Comparison of ENCODE assay signal across 9 cellular contexts in the genomic region with DNA sequence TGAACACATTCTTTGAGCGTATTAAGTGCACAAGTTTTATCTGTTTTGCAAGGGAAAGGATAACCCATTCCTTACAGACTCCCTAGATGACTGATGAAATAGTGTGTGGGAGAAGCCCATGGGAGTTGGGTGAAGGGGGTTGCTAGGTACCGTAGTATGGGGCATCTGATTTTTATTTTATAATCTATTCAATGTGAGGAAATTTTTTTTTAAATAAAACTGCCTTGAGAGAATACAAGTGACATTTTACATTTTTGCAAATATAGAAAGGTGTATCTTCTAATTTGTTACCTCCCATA.
DNase-seq lines count a peak whose midpoint lies in the region; ATAC-seq, FAIRE-seq and TF ChIP-seq lines count a peak whose summit lies in the region.
"Had no signal": no experiment of that assay in that cellular context is flagged by ENCODE, and none has a peak within 500 bp of the region (broad histone marks: within the 10 kb centered on the region; RNA-seq: fewer than 3 reads in every experiment).

No MANE protein-coding gene starts in this region.

- H4K20me1 ChIP-seq in DND-41 (ENCODE audit: insufficient read depth, low read length) (peaks cover 21% of the 10 kb centered on the region; the same call in 1 of the 2 replicates), OCI-LY3 (ENCODE audit: insufficient read depth, low read length) (peaks cover 55% of the 10 kb centered on the region)

- peaks cover 65% of the 10 kb centered on the region for H3K79me2 ChIP-seq in DND-41 (ENCODE audit: insufficient read depth, low read length)
- H3K79me2 ChIP-seq in OCI-LY3 (ENCODE audit: low read length): peaks cover 65% of the 10 kb centered on the region

- peaks cover 12% of the 10 kb centered on the region for H3K36me3 Mint-ChIP-seq in effector memory CD8-positive, alpha-beta T cell (ENCODE audit: insufficient read depth)

- H2AFZ ChIP-seq in DND-41 (ENCODE audit: low read depth, low read length): no peak overlapping the region
- H2AFZ ChIP-seq in OCI-LY3 (ENCODE audit: low read depth, low read length): no peak overlapping the region
- H2AFZ ChIP-seq in neuron (ENCODE audit: low read depth, low read length): no peak overlapping the region

- TF ChIP-seq CTCF in DND-41 (IDR thresholded peaks at IDR 0.05; ENCODE audit: borderline replicate concordance, extremely low read depth, low read length, poor library complexity, severe bottlenecking) (no peak), OCI-LY3 (IDR thresholded peaks at IDR 0.05; ENCODE audit: low read depth, low read length) (no peak)

- no peaks in the 10 kb centered on the region for H3K9me3 Mint-ChIP-seq in effector memory CD8-positive, alpha-beta T cell

- H3K9me3 ChIP-seq in DND-41 (ENCODE audit: insufficient read depth, low read length, severe bottlenecking) (no peaks in the 10 kb centered on the region), OCI-LY3 (ENCODE audit: insufficient read depth, low read length) (no peaks in the 10 kb centered on the region), neuron (ENCODE audit: low read length) (no peaks in the 10 kb centered on the region)

- no peaks in the 10 kb centered on the region for H3K27me3 ChIP-seq in DND-41 (ENCODE audit: insufficient read depth, low read length, poor library complexity)
- no peaks in the 10 kb centered on the region for H3K27me3 ChIP-seq in OCI-LY3 (ENCODE audit: low read depth, low read length)
- no peaks in the 10 kb centered on the region for H3K27me3 ChIP-seq in neuron (ENCODE audit: insufficient read depth, low read length)

- peaks cover 21 to 39% of the 10 kb centered on the region in 2 donors for H3K4me1 Mint-ChIP-seq in effector memory CD8-positive, alpha-beta T cell (ENCODE audit: low read depth in 2 of 2)

- H3K4me2 ChIP-seq in DND-41 (ENCODE audit: insufficient read depth, low read length) (peak overlapping the region; percentile 74), OCI-LY3 (ENCODE audit: low read length) (peak overlapping the region; percentile 51)

- peaks cover 24% of the 10 kb centered on the region for H3K36me3 ChIP-seq in DND-41 (ENCODE audit: insufficient read depth, low read length)
- peaks cover 15% of the 10 kb centered on the region for H3K36me3 ChIP-seq in OCI-LY3 (replicated peaks; ENCODE audit: low read depth, low read length)
- peaks cover 11% of the 10 kb centered on the region for H3K36me3 ChIP-seq in neuron (ENCODE audit: insufficient read depth, low read length)

- H3K4me3 ChIP-seq in DND-41 (ENCODE audit: low read depth in 1 of 2, low read length in 2 of 2) (peak overlapping the region; percentile 97 to 99), OCI-LY3 (ENCODE audit: low read length) (peak overlapping the region; percentile 82), neuron (ENCODE audit: low read length) (peak overlapping the region; percentile 57)

- H3K4me3 Mint-ChIP-seq in effector memory CD8-positive, alpha-beta T cell: peak overlapping the region; percentile 91 to 94

- no peaks in the 10 kb centered on the region for H3K27me3 Mint-ChIP-seq in effector memory CD8-positive, alpha-beta T cell

- peaks cover 54% of the 10 kb centered on the region for H3K4me1 ChIP-seq in DND-41 (ENCODE audit: insufficient read depth, low read length)
- H3K4me1 ChIP-seq in OCI-LY3 (ENCODE audit: low read length): peaks cover 17% of the 10 kb centered on the region
- H3K4me1 ChIP-seq in neuron (ENCODE audit: insufficient read depth, low read length): peaks cover 13% of the 10 kb centered on the region

- FAIRE-seq in RCC 7860 (lab: Jason Lieb, UNC): no peak

- H3K9ac ChIP-seq in DND-41 (ENCODE audit: low read depth, low read length) (peak overlapping the region; percentile 70), OCI-LY3 (ENCODE audit: low read length) (peak overlapping the region; percentile 80)

- ATAC-seq in DND-41 (ENCODE audit: insufficient read depth, low read depth): no peak
- ATAC-seq in effector memory CD8-positive, alpha-beta T cell (replicated peaks): no peak

- peak overlapping the region; percentile 96; the same call in 1 of the 2 replicates for H3K27ac ChIP-seq in DND-41 (ENCODE audit: low read length)
- no peak overlapping the region for H3K27ac ChIP-seq in OCI-LY3 (ENCODE audit: low read length)

- DNase-seq in DND-41 (no peak), RCC 7860 (ENCODE audit: low spot score) (no peak), NCI-H2196 (lab: John Stamatoyannopoulos, UW; ENCODE audit: unreplicated experiment) (no peak), NCI-H2171 (lab: John Stamatoyannopoulos, UW) (no peak)
- no peak for DNase-seq in effector memory CD8-positive, alpha-beta T cell
- DNase-seq in activated effector memory CD4-positive, alpha-beta T cell treated with Interleukin-2 at 50 U/mL for 16 hours: no peak
- DNase-seq: NCI-H526 treated with DMSO at 0.1 percent for 48 hours had no signal

- peak overlapping the region in 1 of 2 donors; percentile 98 for H3K27ac Mint-ChIP-seq in effector memory CD8-positive, alpha-beta T cell
